ENCODE assay signal across 8 cellular contexts in the genomic region with DNA sequence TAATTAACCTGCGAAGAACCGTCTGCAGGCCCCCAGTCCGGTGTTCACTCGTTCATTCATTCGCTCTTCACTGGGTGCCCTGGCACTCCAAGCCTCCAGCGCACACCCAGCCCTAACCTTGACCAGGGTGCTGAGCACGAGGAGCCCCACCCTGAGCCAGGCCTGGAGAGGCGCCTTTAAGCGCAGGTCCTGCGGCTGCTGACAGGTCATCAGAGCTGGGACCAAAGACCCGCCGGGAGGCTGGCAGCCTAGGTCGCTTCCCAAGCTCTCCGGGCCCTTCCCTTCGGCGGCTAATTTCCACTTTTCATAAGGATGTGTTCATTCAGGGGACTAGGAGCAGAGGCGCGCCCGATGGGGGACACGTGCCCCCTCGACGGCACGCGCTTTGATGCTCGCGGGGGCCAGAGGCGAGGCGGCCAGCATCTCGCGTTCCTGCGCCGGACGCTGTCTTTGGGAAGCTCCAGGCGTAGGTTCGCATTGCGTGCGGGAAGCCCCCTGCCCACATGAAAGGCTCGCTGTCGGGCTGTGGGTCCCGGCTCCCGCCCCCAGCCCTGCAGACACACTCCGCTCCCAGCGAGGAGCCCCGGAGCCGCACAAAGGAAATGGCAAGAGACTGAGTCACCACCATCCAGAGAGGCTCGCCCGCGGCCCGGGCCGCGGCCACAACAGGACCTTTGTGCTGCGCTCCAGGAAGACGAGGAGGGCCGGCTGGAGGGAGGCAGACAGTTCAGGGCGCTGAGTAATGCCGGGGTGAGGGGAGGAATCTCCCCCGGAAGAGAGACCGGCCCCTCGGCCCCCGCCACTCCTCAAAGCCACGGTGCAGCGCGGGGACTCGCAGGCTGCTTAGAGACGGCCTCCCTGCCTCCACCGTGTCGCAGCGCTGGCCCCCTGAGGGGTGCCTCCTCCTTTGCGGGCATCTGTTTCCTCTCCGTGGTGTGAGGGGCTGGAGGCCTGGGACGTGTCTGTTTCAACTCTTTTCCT.
DNase-seq lines count a peak whose midpoint lies in the region; ATAC-seq and TF ChIP-seq lines count a peak whose summit lies in the region.

No MANE protein-coding gene starts in this region.

- H3K4me1 Mint-ChIP-seq in nephron, result peaks cover 29% of the 10 kb centered on the region

- H3K27ac ChIP-seq in PC-3 (ENCODE audit: low read length), result peak overlapping the region; percentile 73
- no peak overlapping the region for H3K27ac ChIP-seq in effector memory CD4-positive, alpha-beta T cell (ENCODE audit: insufficient read depth, low read length, poor library complexity, severe bottlenecking)

- peak overlapping the region; percentile 56 for H2AFZ ChIP-seq in PC-3 (ENCODE audit: low read length)

- POLR2A ChIA-PET in PC-3 (lab: Charles Lee; ENCODE audit: unreplicated experiment), result no interaction called here

- no peak overlapping the region for H3K27ac Mint-ChIP-seq in nephron

- H3K27me3 Mint-ChIP-seq in nephron (ENCODE audit: low read depth), result peaks cover 49% of the 10 kb centered on the region

- TF ChIP-seq CTCF in PC-3 (conservative IDR thresholded peaks at IDR 0.05; ENCODE audit: low read depth, low read length), result no peak
- TF ChIP-seq CTCF in epithelial cell of esophagus (IDR thresholded peaks at IDR 0.05; ENCODE audit: insufficient read depth, low read depth, low read length, missing control alignments), result no peak
- TF ChIP-seq CTCF in nephron (IDR thresholded peaks at IDR 0.05; ENCODE audit: unreplicated experiment in 3 of 3), result no peak

- intact Hi-C loops in PC-3 (cut with micrococcal nuclease), result loop anchor here (2.0 to 5.0 kb wide), 2 partner anchors 19 to 453 kb away; no protein-coding TSS in a partner anchor

- DNase-seq in Daoy (ENCODE audit: low read depth) (peak; percentile 94), PC-3 (peak; percentile 97), epithelial cell of esophagus (ENCODE audit: low read depth) (peak; percentile 76), NCI-H1417 treated with DMSO at 0.1 percent for 48 hours (lab: John Stamatoyannopoulos, UW) (no peak), NCI-H128 (lab: John Stamatoyannopoulos, UW; ENCODE audit: unreplicated experiment) (no peak), NK-92 (lab: John Stamatoyannopoulos, UW; ENCODE audit: unreplicated experiment) (no peak)
- DNase-seq in effector memory CD4-positive, alpha-beta T cell, result no peak

- H3K9me3 ChIP-seq in PC-3 (ENCODE audit: low read length), result no peaks in the 10 kb centered on the region
- H3K9me3 ChIP-seq in effector memory CD4-positive, alpha-beta T cell (ENCODE audit: control insufficient read depth, low read length), result no peaks in the 10 kb centered on the region

- peak overlapping the region; percentile 82 for H3K4me2 ChIP-seq in PC-3 (ENCODE audit: low read length)

- H3K27me3 ChIP-seq in PC-3 (ENCODE audit: low read length), result no peaks in the 10 kb centered on the region
- no peaks in the 10 kb centered on the region for H3K27me3 ChIP-seq in effector memory CD4-positive, alpha-beta T cell (replicated peaks; ENCODE audit: control insufficient read depth, insufficient read depth, low read length, poor library complexity, severe bottlenecking)

- H4K20me1 ChIP-seq in PC-3 (ENCODE audit: low read length), result no peaks in the 10 kb centered on the region

- no peaks in the 10 kb centered on the region for H3K9me2 ChIP-seq in PC-3 (replicated peaks; ENCODE audit: low read length)

- peak; percentile 77 for ATAC-seq in PC-3

- no peaks in the 10 kb centered on the region for H3K36me3 ChIP-seq in PC-3 (ENCODE audit: low read depth, low read length)
- H3K36me3 ChIP-seq in effector memory CD4-positive, alpha-beta T cell (ENCODE audit: control insufficient read depth, insufficient read depth, low read length), result no peaks in the 10 kb centered on the region

- no peaks in the 10 kb centered on the region for H3K79me2 ChIP-seq in PC-3 (ENCODE audit: low read length)

- H3K4me1 ChIP-seq in PC-3 (ENCODE audit: insufficient read depth, low read length), result peaks cover 57% of the 10 kb centered on the region
- H3K4me1 ChIP-seq in effector memory CD4-positive, alpha-beta T cell (ENCODE audit: control insufficient read depth, insufficient read depth, low read length, poor library complexity, severe bottlenecking), result no peaks in the 10 kb centered on the region

- H3K36me3 Mint-ChIP-seq in nephron (ENCODE audit: low read depth), result no peaks in the 10 kb centered on the region

- peak overlapping the region; percentile 52 for H3K9ac ChIP-seq in PC-3 (ENCODE audit: low read length)

- H3K9me3 Mint-ChIP-seq in nephron, result no peaks in the 10 kb centered on the region

- CTCF ChIA-PET in PC-3 (lab: Charles Lee), result no interaction called here

- no peaks in the 10 kb centered on the region for H3F3A ChIP-seq in PC-3 (ENCODE audit: low read length, unreplicated experiment)

- peak overlapping the region in 2 of 3 experiments; percentile 34 to 54 for H3K4me3 Mint-ChIP-seq in nephron

- H3K4me3 ChIP-seq in PC-3 (ENCODE audit: low read length) (peak overlapping the region; percentile 20; the same call in 1 of the 2 replicates), epithelial cell of esophagus (ENCODE audit: low read length) (no peak overlapping the region)
- H3K4me3 ChIP-seq in effector memory CD4-positive, alpha-beta T cell (ENCODE audit: insufficient read depth, low read depth, low read length, poor library complexity, severe bottlenecking), result no peak overlapping the region

- TSS peak; percentile 30 for BruUV-seq in PC-3 (replicated peaks; lab: Mats Ljungman, UMichigan)

Comparison
In these comparisons a context has a peak if more than half of its experiments do, and no peak if none do; other contexts are left out.
1. DNase-seq: peak in Daoy (single experiment), PC-3 (single experiment) and epithelial cell of esophagus (single experiment); none in NCI-H1417 treated with DMSO at 0.1 percent for 48 hours (single experiment), effector memory CD4-positive, alpha-beta T cell (0 of 3), NCI-H128 (single experiment) and NK-92 (single experiment).